ENCODE assay signal across 11 cellular contexts in genomic region chr2:39871291-39871761, GRCh38.
DNase-seq lines count a peak whose midpoint lies in the region; ATAC-seq and TF ChIP-seq lines count a peak whose summit lies in the region.
"Had no signal": no experiment of that assay in that cellular context is flagged by ENCODE, and none has a peak within 500 bp of the region (broad histone marks: within the 10 kb centered on the region; RNA-seq: fewer than 3 reads in every experiment).

No MANE protein-coding gene starts in this region.

- no peak for ATAC-seq in HG03442 (IDR thresholded peaks at IDR 0.05; ENCODE audit: unreplicated experiment)
- ATAC-seq: lower lobe of right lung had no signal

- in situ Hi-C loops in brain microvascular endothelial cell (cut with HindIII; ENCODE audit: low pct_ligation_motif_present, low sequenced_read_pairs), result no loop called here

- H3K9ac ChIP-seq in colonic mucosa (ENCODE audit: low read depth in 2 of 2, low read length in 2 of 2), result no peak overlapping the region

- H3K36me3 ChIP-seq in brain microvascular endothelial cell (replicated peaks) (no peaks in the 10 kb centered on the region), colonic mucosa (no peaks in the 10 kb centered on the region), adrenal gland (replicated peaks in 1 of 2) (no peaks in the 10 kb centered on the region)
- H3K36me3 ChIP-seq: lower lobe of right lung had no signal

- TF ChIP-seq CTCF in brain microvascular endothelial cell (IDR thresholded peaks at IDR 0.05; ENCODE audit: low read depth, low read length, missing control alignments) (no peak), colonic mucosa (IDR thresholded peaks at IDR 0.05) (no peak), adrenal gland (IDR thresholded peaks at IDR 0.05) (no peak)

- no peaks in the 10 kb centered on the region for H3K9me3 ChIP-seq in colonic mucosa
- H3K9me3 ChIP-seq in adrenal gland (replicated peaks in 1 of 3), result no peaks in the 10 kb centered on the region
- H3K9me3 ChIP-seq: lower lobe of right lung had no signal

- H3K4me3 ChIP-seq in brain microvascular endothelial cell (ENCODE audit: low read depth, low read length) (no peak overlapping the region), colonic mucosa (no peak overlapping the region), adrenal gland (no peak overlapping the region)
- H3K4me3 ChIP-seq: lower lobe of right lung had no signal

- H3K4me1 ChIP-seq in colonic mucosa (no peaks in the 10 kb centered on the region), adrenal gland (replicated peaks in 1 of 2) (no peaks in the 10 kb centered on the region)
- H3K4me1 ChIP-seq: lower lobe of right lung had no signal

- H3K27ac ChIP-seq in brain microvascular endothelial cell (no peak overlapping the region), colonic mucosa (no peak overlapping the region), adrenal gland (no peak overlapping the region)
- H3K27ac ChIP-seq: lower lobe of right lung had no signal

- H3K27me3 ChIP-seq in brain microvascular endothelial cell (replicated peaks), result no peaks in the 10 kb centered on the region
- no peaks in the 10 kb centered on the region for H3K27me3 ChIP-seq in colonic mucosa
- H3K27me3 ChIP-seq in adrenal gland, result no peaks in the 10 kb centered on the region

- TF ChIP-seq POLR2A in adrenal gland (IDR thresholded peaks at IDR 0.05), result no peak

- DNase-seq in DMS79 (lab: John Stamatoyannopoulos, UW), result peak; percentile 76
- peak; percentile 7 for DNase-seq in MV-4-11 (lab: John Stamatoyannopoulos, UW)
- DNase-seq in brain microvascular endothelial cell, result peak; percentile 75
- DNase-seq in left kidney (ENCODE audit: low read depth, low spot score), result peak; percentile 28
- no peak for DNase-seq in colonic mucosa
- no peak for DNase-seq in CD1c-positive myeloid dendritic cell (ENCODE audit: extremely low spot score)
- no peak for DNase-seq in adrenal gland
- DNase-seq: activated CD8-positive, alpha-beta memory T cell treated with anti-CD3 and anti-CD28 coated beads, Interleukin-2, amount 50 U/mL, for 48 hours; lower lobe of right lung; SIG-M5 had no signal

- WGBS in adrenal gland, 4 donors, result 62 to 81% (median 71%) methylated on average over 5 to 7 of the region's 7 CpGs

- intact Hi-C loops in colonic mucosa (cut with DNase I) (no loop called here), adrenal gland (cut with DNase I) (no loop called here)

Comparison
In these comparisons a context has a peak if more than half of its experiments do, and no peak if none do; other contexts are left out.
1. DNase-seq: peak in DMS79 (single experiment), MV-4-11 (single experiment), brain microvascular endothelial cell (single experiment) and left kidney (single experiment); none in colonic mucosa (single experiment), CD1c-positive myeloid dendritic cell (single experiment) and adrenal gland (0 of 7).